ENCODE assay signal across 19 cellular contexts in the genomic region with DNA sequence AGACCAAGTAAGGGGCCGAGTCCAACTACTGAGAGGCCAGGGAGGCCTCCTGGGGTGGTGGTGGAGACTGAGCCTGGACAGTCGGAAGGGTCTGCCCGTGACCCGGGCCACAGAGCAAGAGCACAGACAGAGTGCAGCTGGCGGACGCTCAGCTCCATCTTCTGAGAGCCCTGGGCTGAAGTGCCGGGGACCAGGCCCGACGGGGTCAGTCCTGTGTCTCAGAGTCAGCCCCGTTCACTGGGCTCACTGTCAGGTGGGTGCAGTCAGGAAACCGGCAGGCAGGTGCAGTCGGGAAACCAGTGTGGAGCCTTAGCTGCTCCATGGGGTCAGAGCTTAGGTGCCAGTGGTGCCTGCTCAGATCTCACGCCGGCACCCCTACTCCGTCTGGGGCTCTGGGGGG.
DNase-seq lines count a peak whose midpoint lies in the region; ATAC-seq and TF ChIP-seq lines count a peak whose summit lies in the region.
"Had no signal": no experiment of that assay in that cellular context is flagged by ENCODE, and none has a peak within 500 bp of the region (broad histone marks: within the 10 kb centered on the region; RNA-seq: fewer than 3 reads in every experiment).

No MANE protein-coding gene starts in this region.

- H3K36me3 ChIP-seq in H7 (replicated peaks; ENCODE audit: control insufficient read depth, insufficient read depth, low read length), result peaks cover 1% of the 10 kb centered on the region

- H3K27me3 ChIP-seq in H7 (ENCODE audit: control insufficient read depth, insufficient read depth, low read length), result no peaks in the 10 kb centered on the region
- H3K27me3 ChIP-seq: BLaER1 treated with 17β-estradiol and CSF1 and Interleukin-3, amounts not matched to agents 10 nM and 100 nM had no signal

- peaks cover 3% of the 10 kb centered on the region for H3K27me3 Mint-ChIP-seq in nephron progenitor cell (ENCODE audit: low read depth, poor library complexity)
- H3K27me3 Mint-ChIP-seq: B cell; CD4-positive, CD25-positive, alpha-beta regulatory T cell; CD8-positive, alpha-beta memory T cell; IgD-negative memory B cell had no signal

- no peak overlapping the region for H3K4me3 Mint-ChIP-seq in nephron progenitor cell
- no peak overlapping the region for H3K4me3 Mint-ChIP-seq in stimulated activated effector memory CD8-positive, alpha-beta T cell treated with anti-CD3 and anti-CD28 coated beads, Interleukin-12 subunit alpha, Interleukin-12 subunit beta, amount 100 ng/mL, for 72 hours
- H3K4me3 Mint-ChIP-seq: B cell; CD4-positive, CD25-positive, alpha-beta regulatory T cell; CD8-positive, alpha-beta memory T cell; H9; IgD-negative memory B cell had no signal

- peaks cover 8% of the 10 kb centered on the region for H3K9me3 Mint-ChIP-seq in nephron progenitor cell
- H3K9me3 Mint-ChIP-seq in stimulated activated effector memory CD8-positive, alpha-beta T cell treated with anti-CD3 and anti-CD28 coated beads, Interleukin-12 subunit alpha, Interleukin-12 subunit beta, amount 100 ng/mL, for 72 hours, result no peaks in the 10 kb centered on the region
- H3K9me3 Mint-ChIP-seq: CD4-positive, CD25-positive, alpha-beta regulatory T cell; CD8-positive, alpha-beta memory T cell; IgD-negative memory B cell had no signal

- H3K4me1 Mint-ChIP-seq in nephron progenitor cell, result peaks cover 43% of the 10 kb centered on the region
- H3K4me1 Mint-ChIP-seq in stimulated activated effector memory CD8-positive, alpha-beta T cell treated with anti-CD3 and anti-CD28 coated beads, Interleukin-12 subunit alpha, Interleukin-12 subunit beta, amount 100 ng/mL, for 72 hours, result no peaks in the 10 kb centered on the region
- H3K4me1 Mint-ChIP-seq: B cell; CD8-positive, alpha-beta memory T cell; IgD-negative memory B cell had no signal

- TF ChIP-seq CTCF in nephron progenitor cell (IDR thresholded peaks at IDR 0.05), result no peak

- ATAC-seq in stimulated activated effector memory CD8-positive, alpha-beta T cell treated with anti-CD3 and anti-CD28 coated beads, Interleukin-12 subunit alpha, Interleukin-12 subunit beta, amount 100 ng/mL, for 72 hours, result no peak
- ATAC-seq in GM18867 (IDR thresholded peaks at IDR 0.05; ENCODE audit: unreplicated experiment) (no peak), GM19328 (IDR thresholded peaks at IDR 0.05; ENCODE audit: unreplicated experiment) (no peak)

- DNase-seq in H7 (peak; percentile 24), iPS-NIHi7 (ENCODE audit: extremely low spot score) (peak; percentile 5), nephron progenitor cell (no peak), EL (no peak)
- DNase-seq in stimulated activated effector memory CD8-positive, alpha-beta T cell treated with anti-CD3 and anti-CD28 coated beads, Interleukin-12 subunit alpha, Interleukin-12 subunit beta, amount 100 ng/mL, for 72 hours (ENCODE audit: low spot score in 2 of 2), result peak in 1 of 2 donors; percentile 29
- DNase-seq: 8988T; CD4-positive, CD25-positive, alpha-beta regulatory T cell; CD8-positive, alpha-beta memory T cell; COR-L47; DMS 273 treated with DMSO at 0.1 percent for 48 hours; DMS53; DND-41; GOT3; H9 had no signal

- peaks cover 52% of the 10 kb centered on the region for H3K36me3 Mint-ChIP-seq in nephron progenitor cell (ENCODE audit: low read depth)
- no peaks in the 10 kb centered on the region for H3K36me3 Mint-ChIP-seq in stimulated activated effector memory CD8-positive, alpha-beta T cell treated with anti-CD3 and anti-CD28 coated beads, Interleukin-12 subunit alpha, Interleukin-12 subunit beta, amount 100 ng/mL, for 72 hours

- peak overlapping the region; percentile 51 for H3K27ac Mint-ChIP-seq in nephron progenitor cell
- peak overlapping the region; percentile 23 for H3K27ac Mint-ChIP-seq in stimulated activated effector memory CD8-positive, alpha-beta T cell treated with anti-CD3 and anti-CD28 coated beads, Interleukin-12 subunit alpha, Interleukin-12 subunit beta, amount 100 ng/mL, for 72 hours
- H3K27ac Mint-ChIP-seq: B cell; CD4-positive, CD25-positive, alpha-beta regulatory T cell; CD8-positive, alpha-beta memory T cell had no signal

- H3K4me3 ChIP-seq in H7 (ENCODE audit: insufficient read depth, low read depth, low read length), result no peak overlapping the region
- H3K4me3 ChIP-seq: BLaER1 treated with 17β-estradiol and CSF1 and Interleukin-3, amounts not matched to agents 10 nM and 100 nM had no signal

Comparison
In these comparisons a context has a peak if more than half of its experiments do, and no peak if none do; other contexts are left out.
1. DNase-seq: peak in H7 (single experiment) and iPS-NIHi7 (single experiment); none in nephron progenitor cell (single experiment) and EL (single experiment).